1 cellular context compared by ENCODE assay signal in genomic region chr20:63441777-63442493, GRCh38.
TF ChIP-seq lines count a peak whose summit lies in the region.

No MANE protein-coding gene starts in this region.

TF ChIP-seq in HEK293, 187 proteins besides CTCF, POLR2A, EP300 and RAD21 (continued from another document):
- TF ChIP-seq PATZ1 (tag by site-specific recombination; IDR thresholded peaks at IDR 0.05), result peak; percentile 40
- no peak for TF ChIP-seq ZNF610 (tag by site-specific recombination; IDR thresholded peaks at IDR 0.05; ENCODE audit: borderline replicate concordance)
- TF ChIP-seq ZBTB20 (tag by site-specific recombination; IDR thresholded peaks at IDR 0.05), result 0 out of 2 replicates have a peak, but pooled peaks have one; percentile 21
- TF ChIP-seq ZNF394 (tag by site-specific recombination; IDR thresholded peaks at IDR 0.05; ENCODE audit: borderline replicate concordance), result no peak
- 0 out of 2 replicates have a peak, but pooled peaks have one; percentile 16 for TF ChIP-seq GLIS1 (tag by site-specific recombination; IDR thresholded peaks at IDR 0.05)
- TF ChIP-seq ZNF776 (tag by site-specific recombination; IDR thresholded peaks at IDR 0.05; ENCODE audit: borderline replicate concordance), result no peak
- peak; percentile 33; the same call in 1 of the 2 replicates for TF ChIP-seq GLIS2 (tag by site-specific recombination; IDR thresholded peaks at IDR 0.05)
- TF ChIP-seq WT1 (tag by site-specific recombination; IDR thresholded peaks at IDR 0.05), result no peak
- TF ChIP-seq ZNF10 (tag by site-specific recombination; IDR thresholded peaks at IDR 0.05), result peak; percentile 35; the same call in 1 of the 2 replicates
- TF ChIP-seq ZBTB26 (tag by site-specific recombination; optimal IDR thresholded peaks at IDR 0.05), result peak; percentile 10
- TF ChIP-seq ZNF324 (tag by site-specific recombination; IDR thresholded peaks at IDR 0.05), result no peak
- peak; percentile 70 for TF ChIP-seq ZFHX2 (tag by site-specific recombination; conservative IDR thresholded peaks at IDR 0.05)
- TF ChIP-seq ZIC2 (tag by site-specific recombination; IDR thresholded peaks at IDR 0.05), result peak; percentile 51
- TF ChIP-seq SETDB1 (IDR thresholded peaks at IDR 0.05; ENCODE audit: insufficient read length, low read length), result no peak
- TF ChIP-seq ZNF837 (tag by site-specific recombination; IDR thresholded peaks at IDR 0.05), result no peak
- peak; percentile 43; the same call in 1 of the 2 replicates for TF ChIP-seq ZBTB10 (tag by site-specific recombination; IDR thresholded peaks at IDR 0.05)
